Comparison of ENCODE assay signal across 10 cellular contexts in genomic region chr21:14384453-14384852, GRCh38. TPM values are rescaled to one million over a fixed set of nuclear protein-coding genes. Genes with fewer than 3 reads are reported as not detected.
DNase-seq lines count a peak whose midpoint lies in the region; ATAC-seq and TF ChIP-seq lines count a peak whose summit lies in the region.
"Had no signal": no experiment of that assay in that cellular context is flagged by ENCODE, and none has a peak within 500 bp of the region (broad histone marks: within the 10 kb centered on the region; RNA-seq: fewer than 3 reads in every experiment).

No MANE protein-coding gene starts in this region.

- no peaks in the 10 kb centered on the region for H3F3A ChIP-seq in Loucy (ENCODE audit: low read depth)

- ATAC-seq in DND-41 (ENCODE audit: insufficient read depth, low read depth) (no peak), HG02678 (IDR thresholded peaks at IDR 0.05; ENCODE audit: unreplicated experiment) (no peak), GM19452 (IDR thresholded peaks at IDR 0.05; ENCODE audit: unreplicated experiment) (no peak), HG03439 (IDR thresholded peaks at IDR 0.05; ENCODE audit: unreplicated experiment) (no peak), GM18868 (IDR thresholded peaks at IDR 0.05; ENCODE audit: unreplicated experiment) (no peak)

- no peak for TF ChIP-seq CTCF in DND-41 (IDR thresholded peaks at IDR 0.05; ENCODE audit: borderline replicate concordance, extremely low read depth, low read length, poor library complexity, severe bottlenecking)
- TF ChIP-seq CTCF in Loucy (conservative IDR thresholded peaks at IDR 0.05; ENCODE audit: low read length): no peak
- TF ChIP-seq CTCF in coronary artery (IDR thresholded peaks at IDR 0.05): no peak
- TF ChIP-seq CTCF in progenitor cell of endocrine pancreas (IDR thresholded peaks at IDR 0.05; ENCODE audit: unreplicated experiment): no peak

- no peaks in the 10 kb centered on the region for H3K9me3 ChIP-seq in DND-41 (ENCODE audit: insufficient read depth, low read length, severe bottlenecking)
- no peaks in the 10 kb centered on the region for H3K9me3 ChIP-seq in Loucy (ENCODE audit: insufficient read depth, low read depth, low read length)

- peaks cover 41% of the 10 kb centered on the region for H3K79me2 ChIP-seq in DND-41 (ENCODE audit: insufficient read depth, low read length)
- H3K79me2 ChIP-seq in Loucy (ENCODE audit: insufficient read depth, low read length): peaks cover 35% of the 10 kb centered on the region

- H3K27me3 ChIP-seq in DND-41 (ENCODE audit: insufficient read depth, low read length, poor library complexity) (no peaks in the 10 kb centered on the region), Loucy (ENCODE audit: insufficient read depth, low read length, poor library complexity, severe bottlenecking) (no peaks in the 10 kb centered on the region)

- peaks cover 14% of the 10 kb centered on the region for H3K36me3 ChIP-seq in DND-41 (ENCODE audit: insufficient read depth, low read length)
- H3K36me3 ChIP-seq in Loucy (ENCODE audit: insufficient read depth, low read length): no peaks in the 10 kb centered on the region

- H3K9me3 Mint-ChIP-seq in progenitor cell of endocrine pancreas (ENCODE audit: low read depth): peaks cover 4% of the 10 kb centered on the region

- no peak overlapping the region; the same call in 1 of the 2 replicates for H3K27ac ChIP-seq in DND-41 (ENCODE audit: low read length)
- H3K27ac ChIP-seq in coronary artery: peak overlapping the region; percentile 87 to 89

- H3K27ac Mint-ChIP-seq in progenitor cell of endocrine pancreas: peak overlapping the region; percentile 100

- peak overlapping the region in 1 of 2 experiments; percentile 88; a peak in 1 of 4 replicates for H3K4me3 ChIP-seq in DND-41 (ENCODE audit: low read depth in 1 of 2, low read length in 2 of 2)
- peak overlapping the region; percentile 90 for H3K4me3 ChIP-seq in Loucy (ENCODE audit: low read length, poor library complexity, severe bottlenecking)
- no peak overlapping the region for H3K4me3 ChIP-seq in coronary artery

- peaks cover 20% of the 10 kb centered on the region for H3K4me1 Mint-ChIP-seq in progenitor cell of endocrine pancreas (ENCODE audit: low read depth)

- H3K36me3 Mint-ChIP-seq in progenitor cell of endocrine pancreas (ENCODE audit: insufficient read depth): peaks cover 2% of the 10 kb centered on the region

- H3K4me1 ChIP-seq in DND-41 (ENCODE audit: insufficient read depth, low read length): peaks cover 40% of the 10 kb centered on the region
- peaks cover 32% of the 10 kb centered on the region for H3K4me1 ChIP-seq in Loucy (ENCODE audit: insufficient read depth, low read length, poor library complexity, severe bottlenecking)

- H3K9ac ChIP-seq in DND-41 (ENCODE audit: low read depth, low read length): peak overlapping the region; percentile 77
- peak overlapping the region; percentile 89 for H3K9ac ChIP-seq in Loucy (ENCODE audit: low read depth, low read length, poor library complexity, severe bottlenecking)

- H2AFZ ChIP-seq in DND-41 (ENCODE audit: low read depth, low read length): peak overlapping the region; percentile 78
- peak overlapping the region; percentile 85; the same call in 1 of the 2 replicates for H2AFZ ChIP-seq in Loucy (ENCODE audit: low read length)

- H3K4me3 Mint-ChIP-seq in progenitor cell of endocrine pancreas (ENCODE audit: low read depth): peak overlapping the region; percentile 98

- no peaks in the 10 kb centered on the region for H3K27me3 Mint-ChIP-seq in progenitor cell of endocrine pancreas

- H4K20me1 ChIP-seq in DND-41 (ENCODE audit: insufficient read depth, low read length) (peaks cover 16% of the 10 kb centered on the region; the same call in 1 of the 2 replicates), Loucy (ENCODE audit: insufficient read depth, low read length, poor library complexity, severe bottlenecking) (peaks cover 31% of the 10 kb centered on the region)

- DNase-seq in DND-41 (no peak), coronary artery (ENCODE audit: low spot score) (no peak), progenitor cell of endocrine pancreas (ENCODE audit: low spot score, unreplicated experiment) (no peak)
- DNase-seq: GDM1, NCI-H1436 had no signal

- H3K4me2 ChIP-seq in DND-41 (ENCODE audit: insufficient read depth, low read length) (peak overlapping the region; percentile 73), Loucy (ENCODE audit: low read depth, low read length, poor library complexity, severe bottlenecking) (peak overlapping the region; percentile 86)

- H3K9me2 ChIP-seq in Loucy (replicated peaks; ENCODE audit: low read depth, low read length): no peaks in the 10 kb centered on the region

RNA-seq across cellular contexts. Expression of gene HSPA13, which starts 1.5 kb away (rescaled TPM):
- 44.4 and 45.7 TPM in 2 replicates for total RNA-seq in progenitor cell of endocrine pancreas
